29 cellular contexts compared by ENCODE assay signal in the genomic region with DNA sequence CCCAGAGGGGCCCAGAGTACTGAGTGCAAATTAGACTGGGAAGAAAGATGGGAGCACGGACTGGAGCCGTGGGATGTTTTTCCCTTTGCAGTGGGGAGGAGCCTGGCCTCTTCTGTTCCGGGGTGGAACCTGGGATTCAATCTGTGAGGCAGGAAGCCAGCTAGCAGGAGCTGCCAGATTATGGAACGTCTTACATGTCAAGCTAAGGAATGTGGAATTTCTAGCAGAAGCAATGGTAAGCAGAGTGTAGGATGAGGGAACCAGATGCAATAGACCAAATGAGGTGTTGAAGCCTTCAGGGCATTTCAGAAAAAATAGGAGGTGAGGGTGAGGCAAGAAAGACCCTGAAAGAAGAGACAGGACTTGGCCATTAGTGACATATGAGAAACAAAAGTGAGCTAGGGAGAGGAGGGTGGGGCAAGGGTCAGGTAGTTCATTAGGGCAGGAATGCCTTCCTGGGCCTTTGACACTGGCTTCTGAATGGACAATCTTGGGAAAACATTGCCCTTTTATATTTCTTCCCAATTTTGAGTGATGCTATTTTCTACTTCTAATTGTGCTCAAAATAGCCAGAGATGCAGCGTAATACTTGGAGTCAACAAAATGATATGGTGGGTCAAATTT.
DNase-seq lines count a peak whose midpoint lies in the region; ATAC-seq, FAIRE-seq and TF ChIP-seq lines count a peak whose summit lies in the region.
"Had no signal": no experiment of that assay in that cellular context is flagged by ENCODE, and none has a peak within 500 bp of the region (broad histone marks: within the 10 kb centered on the region; RNA-seq: fewer than 3 reads in every experiment).

No MANE protein-coding gene starts in this region.

- POLR2A ChIA-PET in MCF 10A (lab: Yijun Ruan, JAX), result interaction anchor here (0.6 to 2.6 kb wide), 6 partner anchors 12 to 484 kb away, joined by 3 to 13 read pairs (median 4); no protein-coding TSS in a partner anchor

- H2AFZ ChIP-seq in mammary epithelial cell (ENCODE audit: low read depth, low read length), result no peak overlapping the region
- H2AFZ ChIP-seq: GM23338 had no signal

- no peaks in the 10 kb centered on the region for H4K20me1 ChIP-seq in mammary epithelial cell (ENCODE audit: insufficient read depth, low read length)

- H3K36me3 Mint-ChIP-seq in MCF 10A (ENCODE audit: insufficient read depth, unreplicated experiment), result no peaks in the 10 kb centered on the region
- H3K36me3 Mint-ChIP-seq in stimulated activated effector memory CD8-positive, alpha-beta T cell treated with anti-CD3 and anti-CD28 coated beads, Interleukin-12 subunit alpha, Interleukin-12 subunit beta, amount 100 ng/mL, for 72 hours, result no peaks in the 10 kb centered on the region
- H3K36me3 Mint-ChIP-seq: activated CD8-positive, alpha-beta memory T cell treated with anti-CD3 and anti-CD28 coated beads, Interleukin-2, amount 10 ng/mL, durations not matched to agents 7 days and 5 days; natural killer cell treated with Interleukin-12 subunit alpha and Interleukin-12 subunit beta and Interleukin-15 and Interleukin-18, amount 100 ng/mL, for 72 hours had no signal

- H3K27me3 ChIP-seq in mammary epithelial cell (ENCODE audit: insufficient read depth, low read length) (no peaks in the 10 kb centered on the region), bronchial epithelial cell (ENCODE audit: control insufficient read depth, insufficient read depth, low read length) (no peaks in the 10 kb centered on the region)
- H3K27me3 ChIP-seq: left lung, pancreas, stomach, tibial nerve had no signal

- H3K4me1 ChIP-seq in mammary epithelial cell (ENCODE audit: insufficient read depth, low read length), result peaks cover 11% of the 10 kb centered on the region
- H3K4me1 ChIP-seq: left lung, tibial nerve had no signal

- H3K27me3 Mint-ChIP-seq in MCF 10A (ENCODE audit: insufficient read depth, unreplicated experiment), result no peaks in the 10 kb centered on the region
- H3K27me3 Mint-ChIP-seq: natural killer cell treated with Interleukin-12 subunit alpha and Interleukin-12 subunit beta and Interleukin-15 and Interleukin-18, amount 100 ng/mL, for 72 hours had no signal

- FAIRE-seq in bronchial epithelial cell (lab: Jason Lieb, UNC) (peak; percentile 52), urothelium cell line (lab: Jason Lieb, UNC) (no peak)
- FAIRE-seq: HTR-8/SVneo, pancreas had no signal

- in situ Hi-C loops in mammary epithelial cell (cut with MboI; ENCODE audit: low sequenced_read_pairs in 2 of 2), result no loop called here

- peak; percentile 46 for ATAC-seq in left lobe of liver
- no peak for ATAC-seq in stimulated activated effector memory CD8-positive, alpha-beta T cell treated with anti-CD3 and anti-CD28 coated beads, Interleukin-12 subunit alpha, Interleukin-12 subunit beta, amount 100 ng/mL, for 72 hours
- ATAC-seq: activated CD8-positive, alpha-beta memory T cell treated with anti-CD3 and anti-CD28 coated beads, Interleukin-2, amount 10 ng/mL, durations not matched to agents 7 days and 5 days; GM23338; left lung; natural killer cell treated with Interleukin-12 subunit alpha and Interleukin-12 subunit beta and Interleukin-15 and Interleukin-18, amount 100 ng/mL, for 72 hours; sciatic nerve had no signal

- H3K36me3 ChIP-seq in mammary epithelial cell (ENCODE audit: insufficient read depth, low read length) (no peaks in the 10 kb centered on the region), bronchial epithelial cell (ENCODE audit: control insufficient read depth, insufficient read depth, low read length) (no peaks in the 10 kb centered on the region)
- H3K36me3 ChIP-seq: left lung, pancreas, stomach, tibial nerve had no signal

- dilution Hi-C loops in mammary epithelial cell (cut with HindIII; ENCODE audit: low sequenced_read_pairs), result no loop called here

- H3K27ac Mint-ChIP-seq in MCF 10A (ENCODE audit: low read depth, unreplicated experiment), result peak overlapping the region; percentile 13
- H3K27ac Mint-ChIP-seq in stimulated activated effector memory CD8-positive, alpha-beta T cell treated with anti-CD3 and anti-CD28 coated beads, Interleukin-12 subunit alpha, Interleukin-12 subunit beta, amount 100 ng/mL, for 72 hours, result no peak overlapping the region
- H3K27ac Mint-ChIP-seq: activated CD8-positive, alpha-beta memory T cell treated with anti-CD3 and anti-CD28 coated beads, Interleukin-2, amount 10 ng/mL, durations not matched to agents 7 days and 5 days; GM23338; natural killer cell treated with Interleukin-12 subunit alpha and Interleukin-12 subunit beta and Interleukin-15 and Interleukin-18, amount 100 ng/mL, for 72 hours had no signal

- no peak overlapping the region for H3K4me2 ChIP-seq in mammary epithelial cell (ENCODE audit: insufficient read depth, low read depth, low read length)
- H3K4me2 ChIP-seq: GM23338, SK-N-SH had no signal

- intact Hi-C loops in MCF 10A (cut with micrococcal nuclease) (no loop called here), mammary epithelial cell (cut with micrococcal nuclease) (no loop called here)

- peaks cover 26% of the 10 kb centered on the region for H3K4me1 Mint-ChIP-seq in MCF 10A (ENCODE audit: insufficient read depth, unreplicated experiment)
- H3K4me1 Mint-ChIP-seq in stimulated activated effector memory CD8-positive, alpha-beta T cell treated with anti-CD3 and anti-CD28 coated beads, Interleukin-12 subunit alpha, Interleukin-12 subunit beta, amount 100 ng/mL, for 72 hours, result no peaks in the 10 kb centered on the region
- H3K4me1 Mint-ChIP-seq: activated CD8-positive, alpha-beta memory T cell treated with anti-CD3 and anti-CD28 coated beads, Interleukin-2, amount 10 ng/mL, durations not matched to agents 7 days and 5 days had no signal

- CTCF ChIA-PET in MCF 10A (lab: Yijun Ruan, JAX), result interaction anchor here (0.8 to 1.8 kb wide), 5 partner anchors 78 to 378 kb away, joined by 3 to 7 read pairs (median 3); no protein-coding TSS in a partner anchor
- CTCF ChIA-PET in mammary epithelial cell (lab: Charles Lee; ENCODE audit: low non-redundant PET), result no interaction called here

- 42% methylated on average over 4 of the region's 5 CpGs for WGBS in mammary epithelial cell (ENCODE audit: low coverage, missing lambda C conversion rate)

- H3K27ac ChIP-seq in mammary epithelial cell (ENCODE audit: insufficient read depth, low read depth, low read length), result no peak overlapping the region
- H3K27ac ChIP-seq: left lung, pancreas, stomach, tibial nerve had no signal

- DNase-seq in MCF 10A (ENCODE audit: unreplicated experiment) (no peak), mammary epithelial cell (no peak), bronchial epithelial cell (ENCODE audit: low read depth) (peak; percentile 21), left lobe of liver (ENCODE audit: low spot score) (no peak), urothelium cell line (ENCODE audit: low spot score) (peak; percentile 17), C1 segment of cervical spinal cord (lab: John Stamatoyannopoulos, UW) (no peak), DMS 273 treated with DMSO at 0.1 percent for 48 hours (lab: John Stamatoyannopoulos, UW) (no peak)
- DNase-seq in stimulated activated effector memory CD8-positive, alpha-beta T cell treated with anti-CD3 and anti-CD28 coated beads, Interleukin-12 subunit alpha, Interleukin-12 subunit beta, amount 100 ng/mL, for 72 hours (ENCODE audit: low spot score in 2 of 2), result no peak
- DNase-seq: activated CD4-positive, alpha-beta T cell treated with anti-CD3 and anti-CD28 coated beads, Interleukin-2, amount 50 U/mL, for 1 hour; activated CD8-positive, alpha-beta memory T cell treated with anti-CD3 and anti-CD28 coated beads, Interleukin-2, amount 10 ng/mL, durations not matched to agents 7 days and 5 days; activated naive CD4-positive, alpha-beta T cell treated with anti-CD3 and anti-CD28 coated beads, Interleukin-2, amount 50 U/mL, for 16 hours; AML-193; CD8-positive, alpha-beta memory T cell; dermis blood vessel endothelial cell; DMS53; GF-D8; head of caudate nucleus; KG1; left lung; NCI-H1694 treated with DMSO at 0.1 percent for 48 hours; NCI-H526 treated with DMSO at 0.1 percent for 48 hours; pancreas; SK-N-SH; stomach had no signal

- no peak overlapping the region for H3K9ac ChIP-seq in mammary epithelial cell (ENCODE audit: insufficient read depth, low read length)
- H3K9ac ChIP-seq: SK-N-SH had no signal

- no peak overlapping the region for H3K4me3 Mint-ChIP-seq in MCF 10A (ENCODE audit: unreplicated experiment)
- H3K4me3 Mint-ChIP-seq in stimulated activated effector memory CD8-positive, alpha-beta T cell treated with anti-CD3 and anti-CD28 coated beads, Interleukin-12 subunit alpha, Interleukin-12 subunit beta, amount 100 ng/mL, for 72 hours, result no peak overlapping the region
- H3K4me3 Mint-ChIP-seq: activated CD8-positive, alpha-beta memory T cell treated with anti-CD3 and anti-CD28 coated beads, Interleukin-2, amount 10 ng/mL, durations not matched to agents 7 days and 5 days; CD8-positive, alpha-beta memory T cell; GM23338; natural killer cell treated with Interleukin-12 subunit alpha and Interleukin-12 subunit beta and Interleukin-15 and Interleukin-18, amount 100 ng/mL, for 72 hours had no signal

- no peaks in the 10 kb centered on the region for H3K9me3 ChIP-seq in mammary epithelial cell (replicated peaks; ENCODE audit: insufficient read depth, low read length)
- H3K9me3 ChIP-seq: left lung, pancreas, SK-N-SH, stomach, tibial nerve had no signal

- H3K79me2 ChIP-seq in mammary epithelial cell (ENCODE audit: insufficient read depth, low read length), result no peaks in the 10 kb centered on the region

- no peaks in the 10 kb centered on the region for H3K9me3 Mint-ChIP-seq in MCF 10A (ENCODE audit: unreplicated experiment)
- H3K9me3 Mint-ChIP-seq in stimulated activated effector memory CD8-positive, alpha-beta T cell treated with anti-CD3 and anti-CD28 coated beads, Interleukin-12 subunit alpha, Interleukin-12 subunit beta, amount 100 ng/mL, for 72 hours, result no peaks in the 10 kb centered on the region
- H3K9me3 Mint-ChIP-seq: CD8-positive, alpha-beta memory T cell; GM23338; natural killer cell treated with Interleukin-12 subunit alpha and Interleukin-12 subunit beta and Interleukin-15 and Interleukin-18, amount 100 ng/mL, for 72 hours had no signal

- H3K4me3 ChIP-seq in mammary epithelial cell (replicated peaks in 1 of 3; ENCODE audit: insufficient read depth in 1 of 3, low read depth in 2 of 3, low read length in 3 of 3) (no peak overlapping the region), bronchial epithelial cell (ENCODE audit: low read depth, low read length) (no peak overlapping the region)
- H3K4me3 ChIP-seq: GM23338, left lung, pancreas, stomach, tibial nerve had no signal

- BruUV-seq in MCF 10A (replicated peaks; lab: Mats Ljungman, UMichigan) (no TSS peak), mammary epithelial cell (replicated peaks; lab: Mats Ljungman, UMichigan) (no TSS peak)

- TF ChIP-seq CTCF in MCF 10A (IDR thresholded peaks at IDR 0.05; ENCODE audit: unreplicated experiment), result no peak
- TF ChIP-seq CTCF in mammary epithelial cell (conservative IDR thresholded peaks at IDR 0.05 in 1 of 2, IDR thresholded peaks at IDR 0.05 in 1 of 2; ENCODE audit: extremely low read depth in 1 of 2, insufficient read depth in 1 of 2, low read depth in 1 of 2, low read length in 2 of 2), result no peak
- no peak for TF ChIP-seq CTCF in bronchial epithelial cell (IDR thresholded peaks at IDR 0.05; ENCODE audit: insufficient read depth, low read length, severe bottlenecking)

Comparison
In these comparisons a context has a peak if more than half of its experiments do, and no peak if none do; other contexts are left out.
1. DNase-seq: peak in bronchial epithelial cell (single experiment) and urothelium cell line (single experiment); none in MCF 10A (single experiment), mammary epithelial cell (single experiment), left lobe of liver (single experiment), C1 segment of cervical spinal cord (0 of 14), DMS 273 treated with DMSO at 0.1 percent for 48 hours (single experiment) and stimulated activated effector memory CD8-positive, alpha-beta T cell treated with anti-CD3 and anti-CD28 coated beads, Interleukin-12 subunit alpha, Interleukin-12 subunit beta, amount 100 ng/mL, for 72 hours (0 of 2).